ENCODE assay signal across 33 cellular contexts in the genomic region with DNA sequence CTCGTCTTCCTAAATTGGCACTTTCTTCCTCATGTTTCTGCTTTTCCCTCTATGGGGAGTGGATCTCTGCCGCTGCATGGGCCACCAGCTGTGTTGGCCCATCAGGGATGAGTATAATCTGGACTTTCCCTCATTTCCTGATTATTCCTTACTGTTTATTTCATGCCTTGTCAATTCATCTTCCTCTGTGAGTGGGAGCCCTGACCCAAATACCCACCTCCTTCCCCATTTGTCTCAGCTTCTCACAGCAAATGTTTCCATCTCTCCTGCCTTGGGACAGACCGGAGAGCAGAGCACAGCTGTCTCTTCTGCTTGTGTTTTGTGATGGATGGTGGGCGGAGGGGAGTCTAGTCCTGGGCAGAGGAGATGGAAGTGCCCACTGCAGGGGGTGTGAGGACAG.
"Had no signal": no experiment of that assay in that cellular context is flagged by ENCODE, and none has a peak within 500 bp of the region (broad histone marks: within the 10 kb centered on the region; RNA-seq: fewer than 3 reads in every experiment).

No MANE protein-coding gene starts in this region.

- ATAC-seq: activated CD8-positive, alpha-beta T cell treated with anti-CD3 and anti-CD28 coated beads for 36 hours; activated naive CD8-positive, alpha-beta T cell treated with anti-CD3 and anti-CD28 coated beads, Interleukin-2, amount 50 U/mL, for 24 hours; body of pancreas; foreskin keratinocyte; gastrocnemius medialis; heart left ventricle had no signal

- H3K4me1 Mint-ChIP-seq: activated CD4-positive, alpha-beta T cell treated with anti-CD3 and anti-CD28 coated beads, Interleukin-2, amount 10 ng/mL, durations not matched to agents 7 days and 5 days; activated naive CD4-positive, alpha-beta T cell treated with anti-CD3 and anti-CD28 coated beads, Interleukin-2, amount 50 U/mL, for 24 hours; activated naive CD8-positive, alpha-beta T cell treated with anti-CD3 and anti-CD28 coated beads for 36 hours; activated naive CD8-positive, alpha-beta T cell treated with anti-CD3 and anti-CD28 coated beads, Interleukin-2, amount 50 U/mL, for 24 hours had no signal

- H3K27ac Mint-ChIP-seq: activated CD4-positive, alpha-beta T cell treated with anti-CD3 and anti-CD28 coated beads, Interleukin-2, amount 10 ng/mL, durations not matched to agents 7 days and 5 days; activated CD8-positive, alpha-beta T cell treated with anti-CD3 and anti-CD28 coated beads for 36 hours; activated naive CD4-positive, alpha-beta T cell treated with anti-CD3 and anti-CD28 coated beads for 36 hours; activated naive CD4-positive, alpha-beta T cell treated with anti-CD3 and anti-CD28 coated beads, Interleukin-2, amount 50 U/mL, for 24 hours; activated naive CD8-positive, alpha-beta T cell treated with anti-CD3 and anti-CD28 coated beads for 36 hours; activated naive CD8-positive, alpha-beta T cell treated with anti-CD3 and anti-CD28 coated beads, Interleukin-2, amount 50 U/mL, for 24 hours; activated T-helper 1 cell treated with anti-CD3 and anti-CD28 coated beads, Interleukin-12 subunit alpha, Interleukin-12 subunit beta, Interleukin-2, Interleukin-4 antibody, amounts not matched to agents 30 ng/mL and 10 ng/mL and 1 ng/mL, durations not matched to agents 14 hours and 24 hours and 36 hours; activated T-helper 2 cell treated with anti-CD3 and anti-CD28 coated beads, Interferon-gamma antibody, Interleukin-2, Interleukin-4, amounts not matched to agents 10 μg/mL and 5 μg/mL and 100 μg/mL, durations not matched to agents 14 hours and 24 hours and 36 hours; dendritic cell treated with granulocyte-macrophage colony-stimulating factor and Interleukin-4, amounts not matched to agents 40 ng/mL and 50 ng/mL, for 4 days; endodermal cell had no signal

- H3K4me3 Mint-ChIP-seq: activated CD4-positive, alpha-beta T cell treated with anti-CD3 and anti-CD28 coated beads, Interleukin-2, amount 10 ng/mL, durations not matched to agents 7 days and 5 days; activated CD8-positive, alpha-beta T cell treated with anti-CD3 and anti-CD28 coated beads for 36 hours; activated naive CD4-positive, alpha-beta T cell treated with anti-CD3 and anti-CD28 coated beads for 36 hours; activated naive CD4-positive, alpha-beta T cell treated with anti-CD3 and anti-CD28 coated beads, Interleukin-2, amount 50 U/mL, for 24 hours; activated naive CD8-positive, alpha-beta T cell treated with anti-CD3 and anti-CD28 coated beads for 36 hours; activated naive CD8-positive, alpha-beta T cell treated with anti-CD3 and anti-CD28 coated beads, Interleukin-2, amount 50 U/mL, for 24 hours; activated T-helper 1 cell treated with anti-CD3 and anti-CD28 coated beads, Interleukin-12 subunit alpha, Interleukin-12 subunit beta, Interleukin-2, Interleukin-4 antibody, amounts not matched to agents 30 ng/mL and 10 ng/mL and 1 ng/mL, durations not matched to agents 14 hours and 24 hours and 36 hours; dendritic cell treated with granulocyte-macrophage colony-stimulating factor and Interleukin-4, amounts not matched to agents 40 ng/mL and 50 ng/mL, for 4 days; endodermal cell had no signal

- H3K9me3 ChIP-seq: adrenal gland, body of pancreas, esophagus muscularis mucosa, gastrocnemius medialis, heart left ventricle had no signal

- H3K9me3 Mint-ChIP-seq: activated CD4-positive, alpha-beta T cell treated with anti-CD3 and anti-CD28 coated beads, Interleukin-2, amount 10 ng/mL, durations not matched to agents 7 days and 5 days; activated CD8-positive, alpha-beta T cell treated with anti-CD3 and anti-CD28 coated beads for 36 hours; activated naive CD4-positive, alpha-beta T cell treated with anti-CD3 and anti-CD28 coated beads for 36 hours; activated naive CD4-positive, alpha-beta T cell treated with anti-CD3 and anti-CD28 coated beads, Interleukin-2, amount 50 U/mL, for 24 hours; activated naive CD8-positive, alpha-beta T cell treated with anti-CD3 and anti-CD28 coated beads for 36 hours; activated T-helper 1 cell treated with anti-CD3 and anti-CD28 coated beads, Interleukin-12 subunit alpha, Interleukin-12 subunit beta, Interleukin-2, Interleukin-4 antibody, amounts not matched to agents 30 ng/mL and 10 ng/mL and 1 ng/mL, durations not matched to agents 14 hours and 24 hours and 36 hours; activated T-helper 2 cell treated with anti-CD3 and anti-CD28 coated beads, Interferon-gamma antibody, Interleukin-2, Interleukin-4, amounts not matched to agents 10 μg/mL and 5 μg/mL and 100 μg/mL, durations not matched to agents 14 hours and 24 hours and 36 hours had no signal

- H3K36me3 ChIP-seq: adrenal gland, gastrocnemius medialis, heart left ventricle had no signal

- H3K4me3 ChIP-seq: adrenal gland, body of pancreas, coronary artery, dorsolateral prefrontal cortex, esophagus muscularis mucosa, gastrocnemius medialis, heart left ventricle had no signal

- H3K36me3 Mint-ChIP-seq: activated naive CD4-positive, alpha-beta T cell treated with anti-CD3 and anti-CD28 coated beads, Interleukin-2, amount 50 U/mL, for 24 hours; activated naive CD8-positive, alpha-beta T cell treated with anti-CD3 and anti-CD28 coated beads for 36 hours had no signal

- H3K27me3 Mint-ChIP-seq: activated CD8-positive, alpha-beta T cell treated with anti-CD3 and anti-CD28 coated beads for 36 hours; activated naive CD8-positive, alpha-beta T cell treated with anti-CD3 and anti-CD28 coated beads for 36 hours; activated naive CD8-positive, alpha-beta T cell treated with anti-CD3 and anti-CD28 coated beads, Interleukin-2, amount 50 U/mL, for 24 hours; dendritic cell treated with granulocyte-macrophage colony-stimulating factor and Interleukin-4, amounts not matched to agents 40 ng/mL and 50 ng/mL, for 4 days had no signal

- DNase-seq: activated CD4-positive, alpha-beta T cell treated with anti-CD3 and anti-CD28 coated beads for 1 hour; activated CD4-positive, alpha-beta T cell treated with anti-CD3 and anti-CD28 coated beads for 4 hours; activated CD4-positive, alpha-beta T cell treated with anti-CD3 and anti-CD28 coated beads, Interleukin-2, amount 10 ng/mL, durations not matched to agents 7 days and 5 days; activated CD4-positive, alpha-beta T cell treated with anti-CD3 and anti-CD28 coated beads, Interleukin-2, amount 50 U/mL, for 4 hours; activated CD8-positive, alpha-beta memory T cell treated with anti-CD3 and anti-CD28 coated beads for 24 hours; activated CD8-positive, alpha-beta T cell treated with anti-CD3 and anti-CD28 coated beads for 36 hours; activated effector memory CD4-positive, alpha-beta T cell treated with anti-CD3 and anti-CD28 coated beads, Interleukin-2, amount 50 U/mL, for 16 hours; activated naive CD4-positive, alpha-beta T cell treated with anti-CD3 and anti-CD28 coated beads for 36 hours; activated naive CD8-positive, alpha-beta T cell treated with anti-CD3 and anti-CD28 coated beads for 36 hours; activated naive CD8-positive, alpha-beta T cell treated with anti-CD3 and anti-CD28 coated beads, Interleukin-2, amount 50 U/mL, for 24 hours; activated T-cell treated with anti-CD3 and anti-CD28 coated beads, Interleukin-2, amount 50 U/mL, for 1 hour; activated T-cell treated with anti-CD3 and anti-CD28 coated beads, Interleukin-2, amount 50 U/mL, for 48 hours; adrenal gland; amygdala; aorta; body of pancreas; central memory CD4-positive, alpha-beta T cell; dorsolateral prefrontal cortex; effector memory CD4-positive, alpha-beta T cell; endodermal cell; erythroblast; foreskin keratinocyte; gastrocnemius medialis; glutamatergic neuron; heart left ventricle; T-helper 1 cell; T-helper 2 cell had no signal

- H3K27ac ChIP-seq: adrenal gland, body of pancreas, coronary artery, dorsolateral prefrontal cortex, esophagus muscularis mucosa, foreskin keratinocyte, gastrocnemius medialis, heart left ventricle had no signal

- H3K4me1 ChIP-seq: body of pancreas, esophagus muscularis mucosa, foreskin keratinocyte, gastrocnemius medialis, heart left ventricle had no signal
